In the genomic region with DNA sequence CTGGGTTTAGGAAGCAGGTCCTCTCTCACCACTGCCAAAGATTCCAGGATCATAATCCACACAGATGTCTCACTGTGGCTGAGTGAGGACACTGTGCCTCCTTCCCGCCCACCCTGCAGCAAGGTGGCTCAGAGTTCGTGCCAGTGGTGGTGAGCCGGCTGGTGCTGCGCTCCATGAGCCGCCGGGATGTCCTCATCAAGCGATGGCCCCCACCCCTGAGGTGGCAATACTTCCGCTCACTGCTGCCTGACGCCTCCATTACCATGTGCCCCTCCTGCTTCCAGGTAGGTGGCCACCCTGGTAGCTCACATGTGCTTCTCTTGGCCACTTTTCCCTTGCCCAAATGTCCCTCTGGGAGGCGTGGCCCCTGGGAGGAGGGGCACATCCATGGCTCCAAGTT, we compare ENCODE assay signal across 33 cellular contexts. TPM values are rescaled to one million over a fixed set of nuclear protein-coding genes. Genes with fewer than 3 reads are reported as not detected.
"Had no signal": no experiment of that assay in that cellular context is flagged by ENCODE, and none has a peak within 500 bp of the region (broad histone marks: within the 10 kb centered on the region; RNA-seq: fewer than 3 reads in every experiment).

No MANE protein-coding gene starts in this region.

- ATAC-seq: stimulated activated effector memory CD8-positive, alpha-beta T cell treated with anti-CD3 and anti-CD28 coated beads, Interleukin-12 subunit alpha, Interleukin-12 subunit beta, amount 100 ng/mL, for 72 hours; stimulated activated memory B cell treated with anti-CD40 and anti-IgM and Interleukin-4, amounts not matched to agents 10 μg/mL and 1 μg/mL and 100 μg/mL, for 72 hours; stimulated activated naive B cell treated with anti-CD40 and anti-IgM and Interleukin-4, amounts not matched to agents 10 μg/mL and 1 μg/mL and 100 μg/mL, for 72 hours; stimulated activated naive CD8-positive, alpha-beta T cell treated with anti-CD3 and anti-CD28 coated beads, Interleukin-15, amount 100 ng/mL, for 72 hours; stimulated activated naive CD8-positive, alpha-beta T cell treated with anti-CD3 and anti-CD28 coated beads, Interleukin-15, Interleukin-2, amounts not matched to agents 100 U/mL and 50 U/mL, for 24 hours; upper lobe of right lung had no signal

- H3K9me3 ChIP-seq: stomach, suprapubic skin, testis, thoracic aorta, thyroid gland, tibial artery, tibial nerve, transverse colon, upper lobe of left lung, upper lobe of right lung, uterus, vagina had no signal

- FAIRE-seq: urothelium cell line had no signal

- H3K27ac Mint-ChIP-seq: stimulated activated effector memory CD8-positive, alpha-beta T cell treated with anti-CD3 and anti-CD28 coated beads, Interleukin-12 subunit alpha, Interleukin-12 subunit beta, amount 100 ng/mL, for 72 hours; stimulated activated memory B cell treated with anti-CD40 and anti-IgM and Interleukin-4, amounts not matched to agents 10 μg/mL and 1 μg/mL and 100 μg/mL, for 72 hours; stimulated activated naive B cell treated with anti-CD40 and anti-IgM and Interleukin-4, amounts not matched to agents 10 μg/mL and 1 μg/mL and 100 μg/mL, for 72 hours; stimulated activated naive CD8-positive, alpha-beta T cell treated with anti-CD3 and anti-CD28 coated beads, Interleukin-15, Interleukin-2, amounts not matched to agents 100 ng/mL and 50 ng/mL, for 24 hours; type B pancreatic cell had no signal

- H3K27ac ChIP-seq: stomach, suprapubic skin, testis, thoracic aorta, thyroid gland, tibial artery, tibial nerve, transverse colon, upper lobe of left lung, upper lobe of right lung, uterus, vagina had no signal

- DNase-seq: stimulated activated CD4-positive, alpha-beta T cell treated with anti-CD3 and anti-CD28 coated beads, Interleukin-2, amount 100 ng/mL, for 48 hours; stimulated activated CD4-positive, alpha-beta T cell treated with anti-CD3 and anti-CD28 coated beads, Interleukin-4, amount 100 ng/mL, for 1 hour; stimulated activated CD4-positive, alpha-beta T cell treated with anti-CD3 and anti-CD28 coated beads, Interleukin-4, amount 100 ng/mL, for 24 hours; stimulated activated CD4-positive, alpha-beta T cell treated with anti-CD3 and anti-CD28 coated beads, Interleukin-4, amount 100 ng/mL, for 4 hours; stimulated activated CD8-positive, alpha-beta memory T cell treated with anti-CD3 and anti-CD28 coated beads, Interleukin-4, amount 100 ng/mL, for 48 hours; stimulated activated naive B cell treated with anti-CD40 and anti-IgM and Interleukin-4, amounts not matched to agents 10 μg/mL and 1 μg/mL and 100 μg/mL, for 72 hours; stimulated activated naive CD4-positive, alpha-beta T cell; stimulated activated naive CD4-positive, alpha-beta T cell treated with Interleukin-2 at 50 U/mL for 16 hours; stimulated activated naive CD8-positive, alpha-beta T cell treated with anti-CD3 and anti-CD28 coated beads, Interleukin-15, amount 100 ng/mL, for 72 hours; stimulated activated naive CD8-positive, alpha-beta T cell treated with anti-CD3 and anti-CD28 coated beads, Interleukin-15, Interleukin-2, amounts not matched to agents 100 U/mL and 50 U/mL, for 24 hours; stomach; substantia nigra; testis; thyroid gland; tibial artery; transverse colon; trophoblast cell; upper lobe of left lung; uterus had no signal

- H3K27me3 Mint-ChIP-seq: stimulated activated memory B cell treated with anti-CD40 and anti-IgM and Interleukin-4, amounts not matched to agents 10 μg/mL and 1 μg/mL and 100 μg/mL, for 72 hours; stimulated activated naive B cell treated with anti-CD40 and anti-IgM and Interleukin-4, amounts not matched to agents 10 μg/mL and 1 μg/mL and 100 μg/mL, for 72 hours; stimulated activated naive CD8-positive, alpha-beta T cell treated with anti-CD3 and anti-CD28 coated beads, Interleukin-15, amount 100 ng/mL, for 72 hours; stimulated activated naive CD8-positive, alpha-beta T cell treated with anti-CD3 and anti-CD28 coated beads, Interleukin-15, Interleukin-2, amounts not matched to agents 100 ng/mL and 50 ng/mL, for 24 hours; type B pancreatic cell had no signal

- H3K9me3 Mint-ChIP-seq: stimulated activated effector memory CD8-positive, alpha-beta T cell treated with anti-CD3 and anti-CD28 coated beads, Interleukin-12 subunit alpha, Interleukin-12 subunit beta, amount 100 ng/mL, for 72 hours; stimulated activated memory B cell treated with anti-CD40 and anti-IgM and Interleukin-4, amounts not matched to agents 10 μg/mL and 1 μg/mL and 100 μg/mL, for 72 hours; stimulated activated naive B cell treated with anti-CD40 and anti-IgM and Interleukin-4, amounts not matched to agents 10 μg/mL and 1 μg/mL and 100 μg/mL, for 72 hours; stimulated activated naive CD8-positive, alpha-beta T cell treated with anti-CD3 and anti-CD28 coated beads, Interleukin-15, amount 100 ng/mL, for 72 hours; stimulated activated naive CD8-positive, alpha-beta T cell treated with anti-CD3 and anti-CD28 coated beads, Interleukin-15, Interleukin-2, amounts not matched to agents 100 ng/mL and 50 ng/mL, for 24 hours; type B pancreatic cell had no signal

- H3K27me3 ChIP-seq: stomach, suprapubic skin, testis, thyroid gland, tibial artery, tibial nerve, transverse colon, upper lobe of left lung, upper lobe of right lung, uterus, vagina had no signal

- H3K36me3 Mint-ChIP-seq: stimulated activated effector memory CD8-positive, alpha-beta T cell treated with anti-CD3 and anti-CD28 coated beads, Interleukin-12 subunit alpha, Interleukin-12 subunit beta, amount 100 ng/mL, for 72 hours had no signal

- H3K4me1 Mint-ChIP-seq: stimulated activated memory B cell treated with anti-CD40 and anti-IgM and Interleukin-4, amounts not matched to agents 10 μg/mL and 1 μg/mL and 100 μg/mL, for 72 hours; stimulated activated naive B cell treated with anti-CD40 and anti-IgM and Interleukin-4, amounts not matched to agents 10 μg/mL and 1 μg/mL and 100 μg/mL, for 72 hours; stimulated activated naive CD8-positive, alpha-beta T cell treated with anti-CD3 and anti-CD28 coated beads, Interleukin-15, amount 100 ng/mL, for 72 hours had no signal

- H3K4me3 Mint-ChIP-seq: stimulated activated effector memory CD8-positive, alpha-beta T cell treated with anti-CD3 and anti-CD28 coated beads, Interleukin-12 subunit alpha, Interleukin-12 subunit beta, amount 100 ng/mL, for 72 hours; stimulated activated memory B cell treated with anti-CD40 and anti-IgM and Interleukin-4, amounts not matched to agents 10 μg/mL and 1 μg/mL and 100 μg/mL, for 72 hours; stimulated activated naive B cell treated with anti-CD40 and anti-IgM and Interleukin-4, amounts not matched to agents 10 μg/mL and 1 μg/mL and 100 μg/mL, for 72 hours; stimulated activated naive CD8-positive, alpha-beta T cell treated with anti-CD3 and anti-CD28 coated beads, Interleukin-15, amount 100 ng/mL, for 72 hours; stimulated activated naive CD8-positive, alpha-beta T cell treated with anti-CD3 and anti-CD28 coated beads, Interleukin-15, Interleukin-2, amounts not matched to agents 100 ng/mL and 50 ng/mL, for 24 hours; type B pancreatic cell had no signal

- H3K4me1 ChIP-seq: stomach, suprapubic skin, testis, thyroid gland, tibial artery, tibial nerve, transverse colon, upper lobe of left lung, upper lobe of right lung, uterus had no signal

- H3K36me3 ChIP-seq: thoracic aorta, thyroid gland, transverse colon, upper lobe of right lung, uterus had no signal

- H3K4me3 ChIP-seq: stomach, suprapubic skin, testis, thoracic aorta, thyroid gland, tibial artery, tibial nerve, transverse colon, upper lobe of left lung, upper lobe of right lung, uterus, vagina had no signal

RNA-seq across cellular contexts. Expression of a gene that starts 9.0 kb away (rescaled TPM):
- total RNA-seq: stomach, subcutaneous adipose tissue, suprapubic skin, temporal lobe, thoracic aorta, thyroid gland, tibial nerve, transverse colon, upper lobe of left lung, upper lobe of right lung, ureter, urinary bladder, vagina had no signal
- polyA plus RNA-seq: stomach, urinary bladder had no signal

RNA-seq across cellular contexts. Expression of a gene that starts 23.5 kb away (rescaled TPM):
- total RNA-seq: stomach, subcutaneous adipose tissue, suprapubic skin, temporal lobe, thoracic aorta, thyroid gland, tibial nerve, transverse colon, upper lobe of left lung, upper lobe of right lung, ureter, urinary bladder, uterus, vagina had no signal
- polyA plus RNA-seq: stomach, urinary bladder had no signal
